In the genomic region with DNA sequence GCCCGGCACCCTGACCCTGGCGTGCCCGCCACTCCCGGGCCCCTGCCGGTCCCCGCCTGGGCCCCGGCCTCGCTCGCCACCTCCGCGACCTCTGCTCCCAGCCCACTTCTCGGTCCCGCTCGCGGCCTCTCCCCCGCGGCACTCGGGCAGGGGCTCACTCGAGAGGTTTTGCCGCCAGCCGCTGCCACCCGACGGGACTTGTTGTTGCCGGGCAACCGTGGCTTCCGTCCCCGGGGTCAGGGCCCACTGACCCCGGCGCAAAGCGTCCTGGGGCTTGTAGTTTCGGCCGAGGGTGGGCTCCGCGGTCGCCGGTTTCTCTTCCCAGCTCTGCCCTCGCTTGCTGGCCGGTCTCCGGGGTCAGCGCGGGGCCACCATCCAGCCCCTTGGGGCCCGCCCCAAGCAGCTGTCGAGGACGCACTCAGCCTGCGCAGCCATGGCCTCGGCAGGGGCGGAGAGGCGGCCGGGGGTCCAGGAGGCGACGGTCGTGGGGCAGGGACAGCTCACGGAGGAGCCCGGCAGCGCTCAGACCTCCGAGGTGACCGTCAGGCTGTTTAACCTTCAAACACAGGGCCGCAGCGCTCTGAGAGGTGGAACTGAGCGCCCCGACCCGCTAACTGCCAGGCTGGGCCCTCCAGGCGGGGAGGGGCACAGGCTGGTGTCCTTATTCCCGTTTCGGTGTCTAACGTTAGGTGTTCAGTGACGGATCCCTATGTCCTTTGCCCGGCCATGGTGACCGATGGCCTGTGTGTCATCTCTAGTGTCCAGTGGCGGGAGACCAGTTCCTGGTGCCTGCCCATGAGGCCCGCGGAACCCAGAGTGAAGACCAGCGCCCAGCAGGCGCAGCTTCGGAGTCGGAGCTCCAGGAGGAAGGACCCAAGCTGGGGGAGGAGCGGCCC, we compare ENCODE assay signal across 8 cellular contexts. TPM values are rescaled to one million over a fixed set of nuclear protein-coding genes. Genes with fewer than 3 reads are reported as not detected.
DNase-seq lines count a peak whose midpoint lies in the region; ATAC-seq and TF ChIP-seq lines count a peak whose summit lies in the region.

Gene C16orf86 (plus strand): TSS at position 277 of the 896 bp plus-strand sequence. CDS start 157 bp downstream, at position 434.
Gene ENKD1 (minus strand): TSS at position 213 of the 896 bp plus-strand sequence. CDS start 308 bp downstream, outside the sequence.

- H3K9me2 ChIP-seq in OCI-LY7 (ENCODE audit: insufficient read depth, low read length), result no peaks in the 10 kb centered on the region

- peaks cover 38% of the 10 kb centered on the region for H3K4me1 ChIP-seq in OCI-LY7 (ENCODE audit: insufficient read depth, low read length, poor library complexity, severe bottlenecking)
- peaks cover 16 to 40% (median 21%) of the 10 kb centered on the region in 3 donors for H3K4me1 ChIP-seq in esophagus squamous epithelium

- DNase-seq in AG08395 (ENCODE audit: low spot score) (peak; percentile 89), OCI-LY7 (ENCODE audit: low spot score) (peak; percentile 89), esophagus squamous epithelium (lab: John Stamatoyannopoulos, UW) (no peak), myocyte (ENCODE audit: low read depth) (peak; percentile 84)
- DNase-seq in activated T-cell treated with anti-CD3 and anti-CD28 coated beads, Interleukin-2, amount 50 U/mL, for 4 hours, result peak; percentile 74
- DNase-seq in stimulated activated CD8-positive, alpha-beta memory T cell treated with anti-CD3 and anti-CD28 coated beads, Interleukin-7, amount 100 ng/mL, for 4 hours (ENCODE audit: low read depth in 2 of 2), result peak; percentile 59 to 75

- peak; percentile 57 for ATAC-seq in HG03439 (IDR thresholded peaks at IDR 0.05; ENCODE audit: unreplicated experiment)
- ATAC-seq in activated T-cell treated with anti-CD3 and anti-CD28 coated beads, Interleukin-2, amount 50 U/mL, for 4 hours, result peak; percentile 73 to 80

- TF ChIP-seq CTCF in OCI-LY7 (conservative IDR thresholded peaks at IDR 0.05; ENCODE audit: low read length) (no peak), esophagus squamous epithelium (IDR thresholded peaks at IDR 0.05) (no peak)

- H3K27me3 ChIP-seq in esophagus squamous epithelium, result no peaks in the 10 kb centered on the region

- CTCF ChIA-PET in OCI-LY7 (lab: Charles Lee; ENCODE audit: unreplicated experiment), result interaction anchor here (0.5 to 2.3 kb wide), 6 partner anchors 22 to 178 kb away, joined by 3 to 9 read pairs (median 5); no protein-coding TSS in a partner anchor

- peaks cover 18% of the 10 kb centered on the region for H3K4me1 Mint-ChIP-seq in activated T-cell treated with anti-CD3 and anti-CD28 coated beads, Interleukin-2, amount 50 U/mL, for 4 hours (ENCODE audit: low read depth)

- no peaks in the 10 kb centered on the region for H3K9me3 ChIP-seq in OCI-LY7 (ENCODE audit: low read length)
- H3K9me3 ChIP-seq in esophagus squamous epithelium, result no peaks in the 10 kb centered on the region

- peak within 1 kb of the TSS; percentile 80 for H3K27ac ChIP-seq in OCI-LY7 (ENCODE audit: low read depth, low read length, poor library complexity, severe bottlenecking)
- peak within 1 kb of the TSS; percentile 66 to 94 (median 86) for H3K27ac ChIP-seq in esophagus squamous epithelium

- no peaks in the 10 kb centered on the region for H3K36me3 ChIP-seq in OCI-LY7 (ENCODE audit: insufficient read depth, low read length)
- H3K36me3 ChIP-seq in esophagus squamous epithelium, result peaks cover 0 to 19% (median 0%) of the 10 kb centered on the region in 3 donors

- 0% methylated on average over 18 of the region's 77 CpGs; no CpG with 5 or more reads in 1 of the 2 donors for WGBS in esophagus squamous epithelium, 2 donors

- peaks cover 2% of the 10 kb centered on the region for H3K36me3 Mint-ChIP-seq in activated T-cell treated with anti-CD3 and anti-CD28 coated beads, Interleukin-2, amount 50 U/mL, for 4 hours (ENCODE audit: insufficient read depth)

- in situ Hi-C loops in GM18951 (cut with MboI; ENCODE audit: low sequenced_read_pairs, unreplicated experiment), result loop anchor here (25.0 kb wide), 1 partner anchor 371 kb away; no protein-coding TSS in a partner anchor

- no peaks in the 10 kb centered on the region for H4K20me1 ChIP-seq in OCI-LY7 (ENCODE audit: insufficient read depth, low read length)

- TF ChIP-seq POLR2A in GM18951 (IDR thresholded peaks at IDR 0.05; ENCODE audit: extremely low read depth, insufficient read depth, insufficient read length), result peak; percentile 14
- TF ChIP-seq POLR2A in esophagus squamous epithelium (IDR thresholded peaks at IDR 0.05), result peak in 1 of 4 donors; percentile 31

- no peaks in the 10 kb centered on the region for H3K79me2 ChIP-seq in OCI-LY7 (ENCODE audit: insufficient read depth, low read depth, low read length)

- no TSS peak for BruUV-seq in OCI-LY7 (replicated peaks; lab: Mats Ljungman, UMichigan)

- peak within 1 kb of the TSS; percentile 93 for H3K4me2 ChIP-seq in OCI-LY7 (ENCODE audit: low read length)

- peak within 1 kb of the TSS; percentile 82 for H3K4me3 Mint-ChIP-seq in activated T-cell treated with anti-CD3 and anti-CD28 coated beads, Interleukin-2, amount 50 U/mL, for 4 hours

- POLR2A ChIA-PET in OCI-LY7 (lab: Charles Lee), result interaction anchor here (0.6 to 1.6 kb wide), 3 partner anchors 26 to 120 kb away, joined by 3 to 6 read pairs (median 3); no protein-coding TSS in a partner anchor

- H3K4me3 ChIP-seq in OCI-LY7 (ENCODE audit: low read depth, low read length, poor library complexity, severe bottlenecking), result peak within 1 kb of the TSS; percentile 69
- peak within 1 kb of the TSS; percentile 58 to 81 (median 72) for H3K4me3 ChIP-seq in esophagus squamous epithelium

- no peaks in the 10 kb centered on the region for H3K27me3 Mint-ChIP-seq in activated T-cell treated with anti-CD3 and anti-CD28 coated beads, Interleukin-2, amount 50 U/mL, for 4 hours (ENCODE audit: low read depth)

- intact Hi-C loops in OCI-LY7 (cut with micrococcal nuclease; ENCODE audit: unreplicated experiment) (no loop called here), esophagus squamous epithelium (cut with DNase I) (loop anchor here (10.0 kb wide), 1 partner anchor 102 kb away; the partner anchor contains the start of gene CTCF)

- no peaks in the 10 kb centered on the region for H3K9me3 Mint-ChIP-seq in activated T-cell treated with anti-CD3 and anti-CD28 coated beads, Interleukin-2, amount 50 U/mL, for 4 hours

- H2AFZ ChIP-seq in OCI-LY7 (ENCODE audit: low read length), result peak within 1 kb of the TSS; percentile 60; the same call in 1 of the 2 replicates

RNA-seq across cellular contexts. Expression of gene C16orf86, which starts in this region (rescaled TPM):
- total RNA-seq in OCI-LY7 (2014; rRNA removed; shearing (Covaris generic)), result 4.7 and 8.5 TPM in 2 replicates
- total RNA-seq in OCI-LY7 (2022) (6.8 and 7.8 TPM in 2 replicates), esophagus squamous epithelium (1 to 10 TPM in 3 of 4 donors, not detected in 1; 1.1 to 3.1 (median 2.4) TPM), myocyte (10.8 and 11.6 TPM in 2 replicates)
- under 1 TPM; 0.35 to 0.63 (median 0.46) TPM for total RNA-seq in activated T-cell treated with anti-CD3 and anti-CD28 coated beads, Interleukin-2, amount 50 U/mL, for 4 hours
- polyA plus RNA-seq in myocyte (2012), result 5.7 TPM

RNA-seq across cellular contexts. Expression of gene ENKD1, which starts in this region (rescaled TPM):
- total RNA-seq in OCI-LY7 (2014; rRNA removed; shearing (Covaris generic)), result 15.7 and 18.3 TPM in 2 replicates
- total RNA-seq in OCI-LY7 (2022), result 8.1 and 8.4 TPM in 2 replicates
- 10 to 100 TPM; 13.9 to 16.7 (median 14.1) TPM for total RNA-seq in activated T-cell treated with anti-CD3 and anti-CD28 coated beads, Interleukin-2, amount 50 U/mL, for 4 hours
- total RNA-seq in esophagus squamous epithelium, result 10 to 100 TPM in 3 of 4 donors, 1 to 10 TPM in 1; 6.1 to 12.9 (median 12.2) TPM
- 11.1 and 12.7 TPM in 2 replicates for total RNA-seq in myocyte
- polyA plus RNA-seq in myocyte (2012), result 14.1 TPM
